7 cellular contexts compared by ENCODE assay signal in the genomic region with DNA sequence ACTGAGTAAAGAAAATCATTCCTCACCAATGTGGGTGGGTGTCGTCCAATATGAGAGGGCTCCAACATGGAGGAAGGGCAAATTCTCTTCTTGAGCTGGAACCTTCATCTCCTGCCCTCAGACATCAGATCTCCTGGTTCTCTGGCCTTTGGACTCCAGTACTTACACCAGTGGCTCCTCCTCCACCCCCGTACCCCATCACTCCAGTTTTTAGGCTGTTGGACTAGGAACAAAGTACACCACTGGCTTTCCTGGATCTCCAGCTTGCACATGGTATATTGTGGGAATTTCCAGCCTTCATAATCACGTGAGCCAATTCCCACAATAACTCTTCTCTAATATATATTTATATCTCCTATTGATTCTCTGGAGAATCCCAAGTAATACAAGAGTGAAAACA.
"Had no signal": no experiment of that assay in that cellular context is flagged by ENCODE, and none has a peak within 500 bp of the region (broad histone marks: within the 10 kb centered on the region; RNA-seq: fewer than 3 reads in every experiment).

No MANE protein-coding gene starts in this region.

- H3K27me3 Mint-ChIP-seq: IgD-negative memory B cell had no signal

- H3K27ac Mint-ChIP-seq: H9, IgD-negative memory B cell had no signal

- H3K4me3 Mint-ChIP-seq: H9, IgD-negative memory B cell had no signal

- H3K27ac ChIP-seq: HL-60 had no signal

- DNase-seq: GOT3, H9, HCEC 1CT, KBM-7 had no signal

- ATAC-seq: HepG2 had no signal

- H3K36me3 Mint-ChIP-seq: IgD-negative memory B cell had no signal

- H3K4me1 Mint-ChIP-seq: H9, IgD-negative memory B cell had no signal
